ENCODE assay signal across 9 cellular contexts in genomic region chr12:50597200-50598195, GRCh38.
DNase-seq lines count a peak whose midpoint lies in the region; ATAC-seq and TF ChIP-seq lines count a peak whose summit lies in the region.
"Had no signal": no experiment of that assay in that cellular context is flagged by ENCODE, and none has a peak within 500 bp of the region (broad histone marks: within the 10 kb centered on the region; RNA-seq: fewer than 3 reads in every experiment).

No MANE protein-coding gene starts in this region.

- peak overlapping the region; percentile 68 for H3K4me3 ChIP-seq in CD4-positive, CD25-positive, alpha-beta regulatory T cell (ENCODE audit: low read depth, low read length)
- H3K4me3 ChIP-seq in Karpas-422 (ENCODE audit: low read length) (peak overlapping the region; percentile 63), epithelial cell of proximal tubule (ENCODE audit: low read depth, low read length) (no peak overlapping the region), skeletal muscle cell (ENCODE audit: low read depth, low read length) (no peak overlapping the region)

- H3K79me2 ChIP-seq in Karpas-422 (ENCODE audit: low read length), result peaks cover 80% of the 10 kb centered on the region

- TF ChIP-seq CTCF in activated CD8-positive, alpha-beta T cell treated with anti-CD3 and anti-CD28 coated beads for 36 hours (IDR thresholded peaks at IDR 0.05), result no peak
- TF ChIP-seq CTCF in epithelial cell of proximal tubule (conservative IDR thresholded peaks at IDR 0.05; ENCODE audit: low read depth, low read length), result peak; percentile 14

- CTCF ChIA-PET in activated CD8-positive, alpha-beta T cell treated with anti-CD3 and anti-CD28 coated beads for 36 hours (lab: Charles Lee), result interaction anchor here (1.4 to 6.3 kb wide), 2 partner anchors 40 to 92 kb away, joined by 3 to 31 read pairs; partner anchors contain the start of gene DIP2B

- H3K4me1 Mint-ChIP-seq in CD4-positive, CD25-positive, alpha-beta regulatory T cell, result peaks cover 20 to 64% (median 44%) of the 10 kb centered on the region in 4 donors
- H3K4me1 Mint-ChIP-seq in activated CD8-positive, alpha-beta T cell treated with anti-CD3 and anti-CD28 coated beads for 36 hours (ENCODE audit: low read depth), result peaks cover 37% of the 10 kb centered on the region

- intact Hi-C loops in activated CD8-positive, alpha-beta T cell treated with anti-CD3 and anti-CD28 coated beads for 36 hours (cut with micrococcal nuclease), result no loop called here

- no peaks in the 10 kb centered on the region for H3K9me2 ChIP-seq in Karpas-422 (replicated peaks; ENCODE audit: insufficient read depth, low read length)

- H3K4me3 Mint-ChIP-seq in CD4-positive, CD25-positive, alpha-beta regulatory T cell, result peak overlapping the region in 3 of 4 donors; percentile 2 to 68 (median 39)
- peak overlapping the region; percentile 61 for H3K4me3 Mint-ChIP-seq in activated CD8-positive, alpha-beta T cell treated with anti-CD3 and anti-CD28 coated beads for 36 hours
- H3K4me3 Mint-ChIP-seq: nephron had no signal

- H2AFZ ChIP-seq in Karpas-422 (ENCODE audit: low read length), result peak overlapping the region; percentile 33

- no peaks in the 10 kb centered on the region for H3K9me3 Mint-ChIP-seq in CD4-positive, CD25-positive, alpha-beta regulatory T cell
- H3K9me3 Mint-ChIP-seq in activated CD8-positive, alpha-beta T cell treated with anti-CD3 and anti-CD28 coated beads for 36 hours, result no peaks in the 10 kb centered on the region
- H3K9me3 Mint-ChIP-seq: nephron had no signal

- POLR2A ChIA-PET in activated CD8-positive, alpha-beta T cell treated with anti-CD3 and anti-CD28 coated beads for 36 hours (lab: Charles Lee), result interaction anchor here (0.7 to 1.0 kb wide), 3 partner anchors 13 to 48 kb away, joined by 3 read pairs; no protein-coding TSS in a partner anchor

- DNase-seq in CD4-positive, CD25-positive, alpha-beta regulatory T cell, result peak; percentile 6 to 72 (median 21)
- peak; percentile 91 for DNase-seq in Karpas-422
- peak; percentile 78 for DNase-seq in activated CD8-positive, alpha-beta T cell treated with anti-CD3 and anti-CD28 coated beads for 36 hours
- DNase-seq in epithelial cell of proximal tubule (ENCODE audit: low read depth), result no peak
- peak; percentile 55 for DNase-seq in skeletal muscle cell (ENCODE audit: low read depth)
- DNase-seq in COLO668 (lab: John Stamatoyannopoulos, UW; ENCODE audit: unreplicated experiment), result no peak
- DNase-seq in ureter (ENCODE audit: low spot score), result no peak

- H3K27ac Mint-ChIP-seq in CD4-positive, CD25-positive, alpha-beta regulatory T cell, result peak overlapping the region; percentile 6 to 74 (median 67)
- H3K27ac Mint-ChIP-seq in activated CD8-positive, alpha-beta T cell treated with anti-CD3 and anti-CD28 coated beads for 36 hours, result peak overlapping the region; percentile 89

- H3K9me3 ChIP-seq in CD4-positive, CD25-positive, alpha-beta regulatory T cell (ENCODE audit: control insufficient read depth in 2 of 2, low read length in 2 of 2), result no peaks in the 10 kb centered on the region
- H3K9me3 ChIP-seq in Karpas-422 (ENCODE audit: low read length), result no peaks in the 10 kb centered on the region

- no peaks in the 10 kb centered on the region for H3K27me3 Mint-ChIP-seq in CD4-positive, CD25-positive, alpha-beta regulatory T cell
- no peaks in the 10 kb centered on the region for H3K27me3 Mint-ChIP-seq in activated CD8-positive, alpha-beta T cell treated with anti-CD3 and anti-CD28 coated beads for 36 hours

- H3K27me3 ChIP-seq in CD4-positive, CD25-positive, alpha-beta regulatory T cell (ENCODE audit: control insufficient read depth, insufficient read depth, low read length), result no peaks in the 10 kb centered on the region
- no peaks in the 10 kb centered on the region for H3K27me3 ChIP-seq in Karpas-422 (ENCODE audit: low read length)

- no peaks in the 10 kb centered on the region for H3K36me3 ChIP-seq in CD4-positive, CD25-positive, alpha-beta regulatory T cell (ENCODE audit: control insufficient read depth, insufficient read depth, low read length)
- H3K36me3 ChIP-seq in Karpas-422 (ENCODE audit: insufficient read depth, low read length), result no peaks in the 10 kb centered on the region

- no peaks in the 10 kb centered on the region for H4K20me1 ChIP-seq in Karpas-422 (ENCODE audit: insufficient read depth, low read depth, low read length)

- peak; percentile 98 to 99 for ATAC-seq in CD4-positive, CD25-positive, alpha-beta regulatory T cell (ENCODE audit: low read depth in 2 of 2)
- ATAC-seq in GM21447 (IDR thresholded peaks at IDR 0.05; ENCODE audit: unreplicated experiment), result peak; percentile 93
- peak; percentile 99 for ATAC-seq in activated CD8-positive, alpha-beta T cell treated with anti-CD3 and anti-CD28 coated beads for 36 hours

- H3K4me2 ChIP-seq in Karpas-422 (ENCODE audit: low read depth, low read length, poor library complexity, severe bottlenecking), result peak overlapping the region; percentile 94

- no peak overlapping the region for H3K27ac ChIP-seq in CD4-positive, CD25-positive, alpha-beta regulatory T cell (ENCODE audit: insufficient read depth, low read length, poor library complexity, severe bottlenecking)
- H3K27ac ChIP-seq in Karpas-422 (ENCODE audit: low read length), result peak overlapping the region; percentile 96

- peaks cover 12% of the 10 kb centered on the region for H3K4me1 ChIP-seq in CD4-positive, CD25-positive, alpha-beta regulatory T cell (ENCODE audit: control insufficient read depth, insufficient read depth, low read length, poor library complexity, severe bottlenecking)
- peaks cover 50% of the 10 kb centered on the region for H3K4me1 ChIP-seq in Karpas-422 (ENCODE audit: low read length)

- peaks cover 12% of the 10 kb centered on the region for H3K36me3 Mint-ChIP-seq in CD4-positive, CD25-positive, alpha-beta regulatory T cell
- H3K36me3 Mint-ChIP-seq in activated CD8-positive, alpha-beta T cell treated with anti-CD3 and anti-CD28 coated beads for 36 hours (ENCODE audit: low read depth), result peaks cover 7% of the 10 kb centered on the region

- peak overlapping the region; percentile 76 for H3K9ac ChIP-seq in Karpas-422 (ENCODE audit: low read length)

Comparison
In these comparisons a context has a peak if more than half of its experiments do, and no peak if none do; other contexts are left out.
1. DNase-seq: peak in CD4-positive, CD25-positive, alpha-beta regulatory T cell (3 of 3), Karpas-422 (single experiment), activated CD8-positive, alpha-beta T cell treated with anti-CD3 and anti-CD28 coated beads for 36 hours (single experiment) and skeletal muscle cell (single experiment); none in epithelial cell of proximal tubule (single experiment), COLO668 (single experiment) and ureter (single experiment).
2. H3K4me3 ChIP-seq: peak in CD4-positive, CD25-positive, alpha-beta regulatory T cell (single experiment) and Karpas-422 (single experiment); none in epithelial cell of proximal tubule (single experiment) and skeletal muscle cell (single experiment).
3. Peak in every context shown above with its lines, with median percentiles within 50 percentile points of each other: ATAC-seq.